Comparison of ENCODE assay signal across 9 cellular contexts in genomic region chr1:38436006-38436405, GRCh38.
"Had no signal": no experiment of that assay in that cellular context is flagged by ENCODE, and none has a peak within 500 bp of the region (broad histone marks: within the 10 kb centered on the region; RNA-seq: fewer than 3 reads in every experiment).

No MANE protein-coding gene starts in this region.

- H3K9me3 ChIP-seq: HAP-1 had no signal

- DNase-seq: GM23248, GOT3, H7, H9, HCEC 1CT, HFFc6 had no signal

- H3K4me3 ChIP-seq: GM23248, GM23338, HAP-1 had no signal

- H3K9ac ChIP-seq: GM23248 had no signal

- H3K27ac ChIP-seq: GM23248 had no signal

- H3K4me2 ChIP-seq: GM23338 had no signal

- ATAC-seq: GM23338, HCT116 had no signal

- H3K36me3 ChIP-seq: HAP-1 had no signal

- H3K4me1 ChIP-seq: HAP-1 had no signal
